In genomic region chr11:79480864-79481263, GRCh38 we compare ENCODE assay signal across 9 cellular contexts.
"Had no signal": no experiment of that assay in that cellular context is flagged by ENCODE, and none has a peak within 500 bp of the region (broad histone marks: within the 10 kb centered on the region; RNA-seq: fewer than 3 reads in every experiment).

No MANE protein-coding gene starts in this region.

- H3K4me2 ChIP-seq: GM23338 had no signal

- H3K27ac ChIP-seq: GM23248 had no signal

- H3K9me3 Mint-ChIP-seq: HFFc6 had no signal

- H3K9ac ChIP-seq: GM23248 had no signal

- H3K4me3 ChIP-seq: GM23248, GM23338, HAP-1 had no signal

- H3K4me3 Mint-ChIP-seq: GM23338, H9, HFFc6 had no signal

- H3K9me3 ChIP-seq: HAP-1 had no signal

- ATAC-seq: GM23338, HCT116 had no signal

- DNase-seq: GM23248, GOT3, H7, H9, HCEC 1CT, HFFc6 had no signal

- H3K27ac Mint-ChIP-seq: GM23338, H9, HFFc6 had no signal

- H3K36me3 ChIP-seq: HAP-1 had no signal

- H2AFZ ChIP-seq: GM23248, GM23338 had no signal

- H3K4me1 ChIP-seq: HAP-1 had no signal
